In genomic region chrX:123348468-123348867, GRCh38 we compare ENCODE assay signal across 27 cellular contexts.
"Had no signal": no experiment of that assay in that cellular context is flagged by ENCODE, and none has a peak within 500 bp of the region (broad histone marks: within the 10 kb centered on the region; RNA-seq: fewer than 3 reads in every experiment).

No MANE protein-coding gene starts in this region.

- H3K27ac ChIP-seq: adrenal gland, body of pancreas, cardiac muscle cell, esophagus squamous epithelium, heart left ventricle, testis, vagina had no signal

- ATAC-seq: activated CD4-positive, alpha-beta T cell treated with anti-CD3 and anti-CD28 coated beads for 36 hours; activated naive CD4-positive, alpha-beta T cell treated with anti-CD3 and anti-CD28 coated beads, Interleukin-2, amount 50 U/mL, for 72 hours; activated T-helper 17 cell treated with anti-CD3 and anti-CD28 coated beads, Interleukin-2, amount 50 U/mL, for 72 hours; body of pancreas; heart left ventricle; naive thymus-derived CD4-positive, alpha-beta T cell; sciatic nerve; stimulated activated memory B cell treated with anti-CD40 and anti-IgM and Interleukin-4, amounts not matched to agents 10 μg/mL and 1 μg/mL and 100 μg/mL, for 72 hours had no signal

- H3K27me3 ChIP-seq: adrenal gland, body of pancreas, cardiac muscle cell, esophagus squamous epithelium, testis, vagina had no signal

- H3K36me3 ChIP-seq: adrenal gland, cardiac muscle cell, esophagus squamous epithelium, heart left ventricle, vagina had no signal

- H3K9me3 ChIP-seq: adrenal gland, body of pancreas, esophagus squamous epithelium, heart left ventricle, testis, vagina had no signal

- H3K4me3 ChIP-seq: adrenal gland, body of pancreas, cardiac muscle cell, esophagus squamous epithelium, heart left ventricle, lung, testis, vagina had no signal

- DNase-seq: activated B cell treated with CpG ODN at 0.5 μM for 24 hours; activated CD4-positive, alpha-beta T cell treated with anti-CD3 and anti-CD28 coated beads for 36 hours; activated CD4-positive, alpha-beta T cell treated with anti-CD3 and anti-CD28 coated beads, Interleukin-2, amount 50 U/mL, for 4 hours; activated CD8-positive, alpha-beta memory T cell treated with anti-CD3 and anti-CD28 coated beads for 24 hours; activated CD8-positive, alpha-beta memory T cell treated with anti-CD3 and anti-CD28 coated beads, Interleukin-2, amount 50 U/mL, for 4 hours; activated T-cell treated with anti-CD3 and anti-CD28 coated beads, Interleukin-2, amount 50 U/mL, for 24 hours; adrenal gland; body of pancreas; cortex of kidney; endodermal cell; esophagus squamous epithelium; heart left ventricle; kidney; naive thymus-derived CD4-positive, alpha-beta T cell; posterior cingulate gyrus; small intestine; stimulated activated CD4-positive, alpha-beta T cell treated with anti-CD3 and anti-CD28 coated beads, Interleukin-2, amount 100 ng/mL, for 24 hours; T-helper 9 cell; testis; trophoblast cell had no signal

- H3K4me1 ChIP-seq: adrenal gland, body of pancreas, esophagus squamous epithelium, heart left ventricle, testis, vagina had no signal
